ENCODE assay signal across 17 cellular contexts in genomic region chr4:6576512-6576911, GRCh38. TPM values are rescaled to one million over a fixed set of nuclear protein-coding genes. Genes with fewer than 3 reads are reported as not detected.
DNase-seq lines count a peak whose midpoint lies in the region; ATAC-seq, FAIRE-seq and TF ChIP-seq lines count a peak whose summit lies in the region.
"Had no signal": no experiment of that assay in that cellular context is flagged by ENCODE, and none has a peak within 500 bp of the region (broad histone marks: within the 10 kb centered on the region; RNA-seq: fewer than 3 reads in every experiment).

No MANE protein-coding gene starts in this region.

- H2BK120ac ChIP-seq in trophoblast cell (ENCODE audit: insufficient read depth, low read length, poor library complexity) = no peak overlapping the region

- H3K4me3 Mint-ChIP-seq in CD4-positive, alpha-beta T cell = peak overlapping the region; percentile 86
- peak overlapping the region; percentile 80 for H3K4me3 Mint-ChIP-seq in natural killer cell

- H3K18ac ChIP-seq in trophoblast cell (ENCODE audit: low read length) = no peak overlapping the region

- no peak overlapping the region for H3K4ac ChIP-seq in trophoblast cell (ENCODE audit: low read depth, low read length)

- H3K23ac ChIP-seq in trophoblast cell (ENCODE audit: low read length) = no peak overlapping the region

- H2AFZ ChIP-seq in Karpas-422 (ENCODE audit: low read length) = no peak overlapping the region
- H2AFZ ChIP-seq in GM12878 (ENCODE audit: control insufficient read depth, low read depth, low read length) = no peak overlapping the region
- H2AFZ ChIP-seq in trophoblast cell (ENCODE audit: insufficient read depth, low read length, poor library complexity) = no peak overlapping the region

- intact Hi-C loops in CD4-positive, alpha-beta T cell (cut with DNase I, micrococcal nuclease) = loop anchor here (5.0 to 10.0 kb wide), 7 partner anchors 66 to 1358 kb away; partner anchors contain the start of genes MRFAP1 (in 2 of the 2), AFAP1 (in 1 of the 2), BLOC1S4 (in 1 of the 2) and KIAA0232 (in 1 of the 2)
- intact Hi-C loops in GM12878 (cut with micrococcal nuclease; ENCODE audit: unreplicated experiment) (no loop called here), natural killer cell (cut with micrococcal nuclease) (no loop called here), upper lobe of right lung (cut with DNase I) (no loop called here)

- 98% methylated on average over 14 of the region's 16 CpGs for WGBS in GM12878 (ENCODE audit: insufficient coverage, insufficient replicate concordance, low lambda C conversion rate, missing lambda C conversion rate)
- no CpG with 5 or more reads among the region's 16 CpGs for WGBS in trophoblast cell (ENCODE audit: extremely low coverage, insufficient coverage, insufficient read length)

- FAIRE-seq in GM12878 (lab: Jason Lieb, UNC) = no peak

- H2BK5ac ChIP-seq in trophoblast cell (ENCODE audit: low read depth, low read length, poor library complexity) = no peak overlapping the region

- no peak for TF ChIP-seq RAD21 in GM12878 (IDR thresholded peaks at IDR 0.05; ENCODE audit: insufficient read depth, low read depth, low read length)

- peaks cover 48% of the 10 kb centered on the region for H3K36me3 Mint-ChIP-seq in CD4-positive, alpha-beta T cell (ENCODE audit: low read depth)
- H3K36me3 Mint-ChIP-seq in natural killer cell = peaks cover 7% of the 10 kb centered on the region

- H3K4me1 ChIP-seq in Karpas-422 (ENCODE audit: low read length) (peaks cover 17% of the 10 kb centered on the region), GM12878 (ENCODE audit: control insufficient read depth, insufficient read depth, low read length) (peaks cover 12% of the 10 kb centered on the region), upper lobe of right lung (peaks cover 12% of the 10 kb centered on the region), trophoblast cell (ENCODE audit: control insufficient read depth in 1 of 2, insufficient read depth in 2 of 2, low read length in 2 of 2) (peaks cover 7 to 9% of the 10 kb centered on the region in 2 experiments)
- H3K4me1 ChIP-seq: HAP-1 had no signal

- H3K14ac ChIP-seq in trophoblast cell (ENCODE audit: low read length) = no peak overlapping the region

- SMC1A ChIA-PET in GM12878 (lab: Charles Lee; ENCODE audit: uncharacterized antibody, unreplicated experiment) = no interaction called here

- H3K9ac ChIP-seq in Karpas-422 (ENCODE audit: low read length) = 0 out of 2 replicates have a peak overlapping the region, but pooled peaks have one; percentile 100
- H3K9ac ChIP-seq in GM12878 (ENCODE audit: control insufficient read depth, insufficient read depth, low read length) = no peak overlapping the region
- H3K9ac ChIP-seq in trophoblast cell (ENCODE audit: low read length) = no peak overlapping the region

- no peak overlapping the region for H2AK5ac ChIP-seq in trophoblast cell (ENCODE audit: low read length)

- H4K8ac ChIP-seq in trophoblast cell (ENCODE audit: low read depth, low read length) = no peak overlapping the region

- no peak for TF ChIP-seq EP300 in GM12878 (IDR thresholded peaks at IDR 0.05; ENCODE audit: borderline replicate concordance in 1 of 2, control insufficient read depth in 1 of 2, low read depth in 2 of 2, low read length in 2 of 2)

- H3K27ac ChIP-seq in CD4-positive, alpha-beta T cell (ENCODE audit: low read depth, low read length) = no peak overlapping the region
- H3K27ac ChIP-seq in Karpas-422 (ENCODE audit: low read length) (no peak overlapping the region), GM12878 (ENCODE audit: control insufficient read depth, insufficient read depth) (no peak overlapping the region), upper lobe of right lung (no peak overlapping the region), trophoblast cell (ENCODE audit: low read depth, low read length) (no peak overlapping the region)
- H3K27ac ChIP-seq: colonic mucosa had no signal

- RAD21 ChIA-PET in GM12878 (lab: Charles Lee; ENCODE audit: unreplicated experiment) = no interaction called here

- peaks cover 4% of the 10 kb centered on the region for H3K4me1 Mint-ChIP-seq in CD4-positive, alpha-beta T cell (ENCODE audit: low read depth)
- peaks cover 0 to 33% of the 10 kb centered on the region in 2 donors for H3K4me1 Mint-ChIP-seq in natural killer cell

- H3K9me3 ChIP-seq in CD4-positive, alpha-beta T cell (ENCODE audit: control insufficient read depth, low read length) = no peaks in the 10 kb centered on the region
- H3K9me3 ChIP-seq in Karpas-422 (ENCODE audit: low read length) = no peaks in the 10 kb centered on the region
- H3K9me3 ChIP-seq in GM12878 (replicated peaks; ENCODE audit: control insufficient read depth, insufficient read depth, low read length) = no peaks in the 10 kb centered on the region
- no peaks in the 10 kb centered on the region for H3K9me3 ChIP-seq in upper lobe of right lung
- H3K9me3 ChIP-seq in trophoblast cell (ENCODE audit: insufficient read depth, low read depth, low read length) = peaks cover 8% of the 10 kb centered on the region
- H3K9me3 ChIP-seq: colonic mucosa, HAP-1 had no signal

- CTCF ChIA-PET in CD4-positive, alpha-beta T cell (lab: Charles Lee) = no interaction called here
- CTCF ChIA-PET in GM12878 (lab: Yijun Ruan, JAX) = no interaction called here

- H3K79me2 ChIP-seq in Karpas-422 (ENCODE audit: low read length) = peaks cover 14% of the 10 kb centered on the region
- H3K79me2 ChIP-seq in GM12878 (ENCODE audit: control insufficient read depth, insufficient read depth, low read length) = peaks cover 8% of the 10 kb centered on the region
- H3K79me2 ChIP-seq in trophoblast cell (ENCODE audit: control insufficient read depth, insufficient read depth, low read length, poor library complexity) = peaks cover 3% of the 10 kb centered on the region

- H2BK12ac ChIP-seq in trophoblast cell (ENCODE audit: low read length) = no peak overlapping the region

- H3K27me3 Mint-ChIP-seq in CD4-positive, alpha-beta T cell = no peaks in the 10 kb centered on the region
- peaks cover 0 to under 1% of the 10 kb centered on the region in 2 donors for H3K27me3 Mint-ChIP-seq in natural killer cell (ENCODE audit: low read depth in 2 of 2)

- H3K9me3 Mint-ChIP-seq in CD4-positive, alpha-beta T cell = no peaks in the 10 kb centered on the region
- H3K9me3 Mint-ChIP-seq in natural killer cell = peaks cover 4% of the 10 kb centered on the region in 2 donors
- H3K9me3 Mint-ChIP-seq: activated naive CD4-positive, alpha-beta T cell treated with anti-CD3 and anti-CD28 coated beads for 36 hours had no signal

- POLR2A ChIA-PET in CD4-positive, alpha-beta T cell (lab: Charles Lee) = interaction anchor here (3.7 kb wide), 1 partner anchor 64 kb away, joined by 28 read pairs; the partner anchor contains the start of gene MRFAP1
- POLR2A ChIA-PET in GM12878 (lab: Charles Lee) = no interaction called here

- H3K79me1 ChIP-seq in trophoblast cell (ENCODE audit: low read length) = peaks cover 3% of the 10 kb centered on the region

- H3K4me2 ChIP-seq in Karpas-422 (ENCODE audit: low read depth, low read length, poor library complexity, severe bottlenecking) (no peak overlapping the region), GM12878 (ENCODE audit: control insufficient read depth, insufficient read depth) (no peak overlapping the region), trophoblast cell (ENCODE audit: low read length) (no peak overlapping the region)

- no peaks in the 10 kb centered on the region for H3K27me3 ChIP-seq in CD4-positive, alpha-beta T cell (ENCODE audit: control insufficient read depth, insufficient read depth, low read length)
- no peaks in the 10 kb centered on the region for H3K27me3 ChIP-seq in Karpas-422 (ENCODE audit: low read length)
- no peaks in the 10 kb centered on the region; a peak in 1 of 4 replicates for H3K27me3 ChIP-seq in GM12878 (replicated peaks in 1 of 2; ENCODE audit: control insufficient read depth in 2 of 2, insufficient read depth in 2 of 2, low read length in 1 of 2)
- H3K27me3 ChIP-seq in upper lobe of right lung = no peaks in the 10 kb centered on the region
- no peaks in the 10 kb centered on the region for H3K27me3 ChIP-seq in trophoblast cell (ENCODE audit: insufficient read depth, low read length)
- H3K27me3 ChIP-seq: colonic mucosa had no signal

- ATAC-seq in CD4-positive, alpha-beta T cell (ENCODE audit: poor library complexity) = no peak
- ATAC-seq in GM12878 (no peak), natural killer cell (no peak), GM21825 (IDR thresholded peaks at IDR 0.05; ENCODE audit: unreplicated experiment) (no peak), HG03139 (IDR thresholded peaks at IDR 0.05; ENCODE audit: unreplicated experiment) (no peak), upper lobe of right lung (no peak)
- ATAC-seq: activated CD8-positive, alpha-beta T cell treated with anti-CD3 and anti-CD28 coated beads, Interleukin-2, amount 10 ng/mL, durations not matched to agents 7 days and 5 days had no signal

- BruUV-seq in GM12878 (replicated peaks; lab: Mats Ljungman, UMichigan) = no TSS peak

- H3K9me2 ChIP-seq in Karpas-422 (replicated peaks; ENCODE audit: insufficient read depth, low read length) = no peaks in the 10 kb centered on the region

- H3K36me3 ChIP-seq in Karpas-422 (ENCODE audit: insufficient read depth, low read length) = peaks cover 36% of the 10 kb centered on the region
- peaks cover 0 to 5% of the 10 kb centered on the region in 2 experiments; a peak in 3 of 4 replicates for H3K36me3 ChIP-seq in GM12878 (ENCODE audit: control insufficient read depth in 2 of 2, insufficient read depth in 2 of 2, low read length in 1 of 2)
- H3K36me3 ChIP-seq in upper lobe of right lung = peaks cover 27% of the 10 kb centered on the region
- H3K36me3 ChIP-seq in trophoblast cell (ENCODE audit: control insufficient read depth in 1 of 2, insufficient read depth in 2 of 2, low read length in 2 of 2) = peaks cover 14 to 33% of the 10 kb centered on the region in 2 experiments

- H4K12ac ChIP-seq in trophoblast cell (ENCODE audit: low read depth, low read length) = no peak overlapping the region

- no peak for DNase-seq in CD4-positive, alpha-beta T cell
- DNase-seq in Karpas-422 = no peak
- DNase-seq in GM12878 (ENCODE audit: low read depth, low spot score) = no peak
- DNase-seq in natural killer cell = no peak
- DNase-seq in upper lobe of right lung = no peak
- DNase-seq in trophoblast cell = no peak
- DNase-seq: activated CD8-positive, alpha-beta T cell treated with anti-CD3 and anti-CD28 coated beads, Interleukin-2, amount 10 ng/mL, durations not matched to agents 7 days and 5 days; activated naive CD4-positive, alpha-beta T cell treated with anti-CD3 and anti-CD28 coated beads for 36 hours; colonic mucosa; midbrain; MV-4-11; NCI-H510A treated with DMSO at 0.1 percent for 48 hours; stimulated activated CD4-positive, alpha-beta T cell treated with anti-CD3 and anti-CD28 coated beads, Interleukin-4, amount 100 ng/mL, for 1 hour; stimulated activated naive CD4-positive, alpha-beta T cell treated with Interleukin-2 at 50 U/mL for 16 hours had no signal

- in situ Hi-C loops in GM12878 (cut with MboI) = no loop called here

- H4K20me1 ChIP-seq in Karpas-422 (ENCODE audit: insufficient read depth, low read depth, low read length) (no peaks in the 10 kb centered on the region), GM12878 (ENCODE audit: control insufficient read depth, insufficient read depth) (no peaks in the 10 kb centered on the region)

- H4K91ac ChIP-seq in trophoblast cell (ENCODE audit: low read depth, low read length) = no peak overlapping the region

- no peak for TF ChIP-seq CTCF in CD4-positive, alpha-beta T cell (IDR thresholded peaks at IDR 0.05)
- TF ChIP-seq CTCF in GM12878 (IDR thresholded peaks at IDR 0.05 in 2 of 3, conservative IDR thresholded peaks at IDR 0.05 in 1 of 3; ENCODE audit: control insufficient read depth in 2 of 3, extremely low read depth in 1 of 3, insufficient read depth in 1 of 3, low read depth in 3 of 3, low read length in 3 of 3) = no peak
- no peak for TF ChIP-seq CTCF in natural killer cell (IDR thresholded peaks at IDR 0.05)
- no peak for TF ChIP-seq CTCF in upper lobe of right lung (IDR thresholded peaks at IDR 0.05)

- TF ChIP-seq POLR2A in GM12878 (IDR thresholded peaks at IDR 0.05; ENCODE audit: low read depth, low read length) = no peak

- peak overlapping the region; percentile 100; the same call in 1 of the 2 replicates for H3K4me3 ChIP-seq in Karpas-422 (ENCODE audit: low read length)
- H3K4me3 ChIP-seq in GM12878 = 0 out of 2 replicates have a peak overlapping the region, but pooled peaks have one; percentile 91
- no peak overlapping the region for H3K4me3 ChIP-seq in upper lobe of right lung
- H3K4me3 ChIP-seq in trophoblast cell (ENCODE audit: low read depth, low read length) = no peak overlapping the region
- H3K4me3 ChIP-seq: colonic mucosa had no signal

- H3K27ac Mint-ChIP-seq in CD4-positive, alpha-beta T cell = peak overlapping the region; percentile 21
- H3K27ac Mint-ChIP-seq in natural killer cell = no peak overlapping the region
- H3K27ac Mint-ChIP-seq: activated naive CD4-positive, alpha-beta T cell treated with anti-CD3 and anti-CD28 coated beads for 36 hours had no signal

RNA-seq across cellular contexts. Expression of gene MAN2B2, which starts 1.5 kb away (rescaled TPM):
- total RNA-seq in CD4-positive, alpha-beta T cell = 10 to 100 TPM; 25.9 to 28.5 TPM
- 20.1 and 29.4 TPM in 2 replicates for total RNA-seq in Karpas-422 (2014; rRNA removed; shearing (Covaris generic); ENCODE audit: low replicate concordance)
- 21.8 and 32.3 TPM in 2 replicates for total RNA-seq in GM12878 (2013; cell fraction: nucleolus; rRNA removed)
- total RNA-seq in GM12878 (2014; rRNA removed) (8.6 and 11.2 TPM in 2 replicates), GM12878 (2014; rRNA removed; fragmentation: Illumina TruSeq; extraction: Trizol) (4.7 TPM in 2 replicates), GM12878 (2021) (14.2 and 14.5 TPM in 2 replicates), natural killer cell (10 to 100 TPM; 34.5 to 47.8 (median 39.0) TPM), upper lobe of right lung (39.6 TPM)
- polyA plus RNA-seq in GM12878 (2011; ENCODE audit: low read depth) = 4.1 TPM
- polyA plus RNA-seq in GM12878 (2011; rRNA removed) (4.3 and 5.8 TPM in 2 replicates), GM12878 (2014; fragmentation: Illumina TruSeq; extraction: Trizol) (3.2 and 5.1 TPM in 2 replicates), GM12878 (2014; fragmentation: Nextera tagmentation; extraction: Ambion mirVana) (1 to 10 TPM in 1 of 2 experiments, under 1 TPM in 1; 0.47 to 1.2 TPM), GM12878 (2014; rRNA removed) (10.5 and 10.8 TPM in 2 replicates), GM12878 (2016; fragmentation: Nextera tagmentation; extraction: Ambion mirVana) (1 to 10 TPM; 8.2 to 8.8 TPM)
- polyA plus RNA-seq in GM12878 (2011; cell fraction: cytosol; rRNA removed) = 8.8 and 11.6 TPM in 2 replicates
- polyA plus RNA-seq in GM12878 (2011; cell fraction: nucleus; rRNA removed) = 31.8 and 33.9 TPM in 2 replicates
- 9.3 and 9.4 TPM in 2 replicates for polyA plus RNA-seq in GM12878 (2012)
- 10.6 and 12.5 TPM in 2 replicates for polyA minus RNA-seq in GM12878 (2011; rRNA and poly(A)+ RNA removed)
- polyA minus RNA-seq in GM12878 (2011; cell fraction: cytosol; rRNA and poly(A)+ RNA removed) = 5.1 and 6.3 TPM in 2 replicates
- 7.6 and 10.3 TPM in 2 replicates for polyA minus RNA-seq in GM12878 (2011; cell fraction: nucleus; rRNA and poly(A)+ RNA removed)
- polyA plus RNA-seq in trophoblast cell (2013) = 14.5 and 15.1 TPM in 2 replicates

Comparison
In these comparisons a context has a peak if more than half of its experiments do, and no peak if none do; other contexts are left out.
1. H3K4me3 ChIP-seq: peak in Karpas-422 (single experiment) and GM12878 (single experiment); none in upper lobe of right lung (single experiment) and trophoblast cell (single experiment).
2. intact Hi-C loops: an anchor here in CD4-positive, alpha-beta T cell (5.0 to 10.0 kb wide); none called in GM12878, natural killer cell and upper lobe of right lung.